In the genomic region with DNA sequence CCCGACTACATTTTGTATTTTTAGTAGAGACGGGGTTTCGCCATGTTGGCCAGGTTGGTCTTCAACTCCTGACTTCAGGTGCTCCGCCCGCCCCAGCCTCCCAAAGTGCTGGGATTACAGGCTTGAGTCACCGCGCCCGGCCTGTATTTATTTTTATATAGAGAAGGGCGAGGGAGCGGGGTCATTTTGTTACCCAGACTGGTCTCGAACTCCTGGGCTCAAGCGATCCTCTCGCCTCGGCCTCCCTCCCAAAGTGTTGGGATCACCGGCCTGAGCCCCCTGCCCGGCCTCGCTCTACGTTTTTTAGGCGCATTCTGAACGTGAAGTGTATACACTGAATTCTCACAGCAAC, we compare ENCODE assay signal across 8 cellular contexts. TPM values are rescaled to one million over a fixed set of nuclear protein-coding genes. Genes with fewer than 3 reads are reported as not detected.
A peak's percentile ranks its signal among the peaks of the same experiment; 100 is the strongest.
DNase-seq lines count a peak whose midpoint lies in the region; ATAC-seq and TF ChIP-seq lines count a peak whose summit lies in the region.

No MANE protein-coding gene starts in this region.

- CTCF ChIA-PET in CD8-positive, alpha-beta T cell (lab: Charles Lee), result interaction anchor here (1.7 kb wide), 1 partner anchor 31 kb away, joined by 4 read pairs; no protein-coding TSS in a partner anchor

- H3K4me1 Mint-ChIP-seq in CD8-positive, alpha-beta T cell (ENCODE audit: low read depth), result peaks cover 40% of the 10 kb centered on the region

- TF ChIP-seq CTCF in CD8-positive, alpha-beta T cell (IDR thresholded peaks at IDR 0.05), result no peak
- TF ChIP-seq CTCF in esophagus muscularis mucosa (IDR thresholded peaks at IDR 0.05), result no peak
- TF ChIP-seq CTCF in ovary (IDR thresholded peaks at IDR 0.05), result no peak

- H3K27ac ChIP-seq in CD8-positive, alpha-beta T cell (ENCODE audit: low read depth, low read length), result peak overlapping the region; percentile 89
- H3K27ac ChIP-seq in SJSA1 (peak overlapping the region; percentile 93), esophagus muscularis mucosa (replicated peaks in 1 of 4) (peak overlapping the region; percentile 97 to 99 (median 98)), ovary (peak overlapping the region; percentile 89 to 90)

- no peaks in the 10 kb centered on the region for H3K27me3 ChIP-seq in CD8-positive, alpha-beta T cell (ENCODE audit: insufficient read depth, low read length)
- H3K27me3 ChIP-seq in SJSA1 (replicated peaks) (no peaks in the 10 kb centered on the region), esophagus muscularis mucosa (no peaks in the 10 kb centered on the region), ovary (no peaks in the 10 kb centered on the region)

- H3K27ac Mint-ChIP-seq in CD8-positive, alpha-beta T cell, result peak overlapping the region; percentile 90

- peak overlapping the region; percentile 86 for H3K4me3 Mint-ChIP-seq in CD8-positive, alpha-beta T cell

- intact Hi-C loops in CD8-positive, alpha-beta T cell (cut with DNase I, micrococcal nuclease), result loop anchor here (1.0 to 10.0 kb wide), 6 partner anchors 57 to 1414 kb away; a partner anchor contains a TSS
- intact Hi-C loops in esophagus muscularis mucosa (cut with DNase I) (loop anchor here (5.0 kb wide), 2 partner anchors 46 to 59 kb away; no protein-coding TSS in a partner anchor), ovary (cut with DNase I) (loop anchor here in 1 of 4 donors (10.0 kb wide), 1 partner anchor 59 kb away; no protein-coding TSS in a partner anchor)

- peaks cover 7% of the 10 kb centered on the region for H3K36me3 ChIP-seq in CD8-positive, alpha-beta T cell (ENCODE audit: insufficient read depth, low read length)
- H3K36me3 ChIP-seq in SJSA1 (peaks cover 33% of the 10 kb centered on the region), esophagus muscularis mucosa (peaks cover 0 to 8% (median 0%) of the 10 kb centered on the region in 4 donors), ovary (no peaks in the 10 kb centered on the region)

- peak in 2 of 7 experiments; percentile 8 to 15 for DNase-seq in CD8-positive, alpha-beta T cell
- no peak for DNase-seq in SJSA1 (ENCODE audit: low read depth in 1 of 2, low spot score in 2 of 2)
- no peak for DNase-seq in esophagus muscularis mucosa (ENCODE audit: extremely low spot score)
- DNase-seq in ovary, result peak; percentile 21 to 64 (median 55)
- no peak for DNase-seq in D341Med (ENCODE audit: low spot score)
- no peak for DNase-seq in islet precursor cell
- DNase-seq in NCI-H345 (lab: John Stamatoyannopoulos, UW), result no peak

- H3K9me3 ChIP-seq in CD8-positive, alpha-beta T cell (ENCODE audit: low read length), result no peaks in the 10 kb centered on the region
- no peaks in the 10 kb centered on the region for H3K9me3 ChIP-seq in SJSA1 (replicated peaks)
- H3K9me3 ChIP-seq in esophagus muscularis mucosa, result no peaks in the 10 kb centered on the region
- H3K9me3 ChIP-seq in ovary, result no peaks in the 10 kb centered on the region

- H3K27me3 Mint-ChIP-seq in CD8-positive, alpha-beta T cell (ENCODE audit: low read depth), result no peaks in the 10 kb centered on the region

- POLR2A ChIA-PET in CD8-positive, alpha-beta T cell (lab: Charles Lee), result interaction anchor here (0.9 to 1.0 kb wide), 3 partner anchors 145 to 549 kb away, joined by 3 read pairs; a partner anchor contains a TSS

- ATAC-seq in CD8-positive, alpha-beta T cell, result no peak
- no peak for ATAC-seq in HG02642 (IDR thresholded peaks at IDR 0.05; ENCODE audit: poor library complexity, unreplicated experiment)

- H3K9me3 Mint-ChIP-seq in CD8-positive, alpha-beta T cell, result no peaks in the 10 kb centered on the region

- TF ChIP-seq POLR2A in esophagus muscularis mucosa (IDR thresholded peaks at IDR 0.05; ENCODE audit: low read depth) (no peak), ovary (IDR thresholded peaks at IDR 0.05) (no peak)

- peaks cover 41% of the 10 kb centered on the region for H3K4me1 ChIP-seq in CD8-positive, alpha-beta T cell (ENCODE audit: insufficient read depth, low read length)
- peaks cover 27% of the 10 kb centered on the region for H3K4me1 ChIP-seq in SJSA1 (replicated peaks)
- peaks cover 34 to 41% (median 39%) of the 10 kb centered on the region in 4 donors for H3K4me1 ChIP-seq in esophagus muscularis mucosa
- H3K4me1 ChIP-seq in ovary (ENCODE audit: insufficient read depth), result peaks cover 2% of the 10 kb centered on the region

- 81% methylated on average over 14 of the region's 20 CpGs for WGBS in esophagus muscularis mucosa
- WGBS in ovary, 3 donors, result 78 to 86% (median 79%) methylated on average over 20 of the region's 20 CpGs

- peaks cover 29% of the 10 kb centered on the region for H3K36me3 Mint-ChIP-seq in CD8-positive, alpha-beta T cell

- peak overlapping the region; percentile 58 for H3K4me3 ChIP-seq in CD8-positive, alpha-beta T cell (ENCODE audit: low read depth, low read length)
- H3K4me3 ChIP-seq in SJSA1 (peak overlapping the region; percentile 86), esophagus muscularis mucosa (peak overlapping the region; percentile 74 to 94 (median 91)), ovary (peak overlapping the region; percentile 74)

- no peak for TF ChIP-seq EP300 in esophagus muscularis mucosa (IDR thresholded peaks at IDR 0.05)
- no peak for TF ChIP-seq EP300 in ovary (IDR thresholded peaks at IDR 0.05)

RNA-seq across cellular contexts. Expression of a gene that starts 0.5 kb away (rescaled TPM):
- total RNA-seq in CD8-positive, alpha-beta T cell, result 10 to 100 TPM; 77.7 to 80.4 TPM
- total RNA-seq in SJSA1 (2014; rRNA removed; shearing (Covaris generic)), result 51.9 and 53.7 TPM in 2 replicates
- total RNA-seq in esophagus muscularis mucosa (10 to 100 TPM; 24.6 to 60.6 (median 33.9) TPM), ovary (10 to 100 TPM; 57.5 to 95.1 (median 81.6) TPM)
- 10 to 100 TPM; 19.2 to 20.5 TPM for polyA plus RNA-seq in ovary

Comparison
In these comparisons a context has a peak if more than half of its experiments do, and no peak if none do; other contexts are left out.
1. DNase-seq: peak in ovary (5 of 5); none in SJSA1 (0 of 2), esophagus muscularis mucosa (single experiment), D341Med (single experiment), islet precursor cell (single experiment) and NCI-H345 (single experiment).
2. Peak in every context shown above with its lines, with median percentiles within 50 percentile points of each other: H3K27ac ChIP-seq and H3K4me3 ChIP-seq.